16 cellular contexts compared by ENCODE assay signal in the genomic region with DNA sequence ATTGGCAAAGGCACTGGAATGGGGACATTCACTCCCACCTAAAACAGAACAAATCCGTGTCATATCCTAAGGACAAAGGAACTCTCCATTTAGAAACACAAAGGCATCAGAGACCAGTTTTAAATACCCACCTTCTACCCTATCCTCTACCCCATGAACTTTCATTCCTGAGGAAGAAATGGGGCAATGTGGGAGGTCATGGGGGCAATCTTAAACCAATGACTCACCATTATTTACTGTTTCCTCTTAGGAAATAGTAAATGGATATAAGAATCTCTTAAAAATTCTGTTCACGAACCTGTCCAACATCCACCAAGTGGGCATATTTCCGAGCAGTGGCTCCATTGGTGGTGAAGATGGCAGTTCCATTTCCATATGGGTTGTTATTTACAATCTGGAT. TPM values are rescaled to one million over a fixed set of nuclear protein-coding genes. Genes with fewer than 3 reads are reported as not detected.
A peak's percentile ranks its signal among the peaks of the same experiment; 100 is the strongest.
DNase-seq lines count a peak whose midpoint lies in the region; FAIRE-seq and TF ChIP-seq lines count a peak whose summit lies in the region.
"Had no signal": no experiment of that assay in that cellular context is flagged by ENCODE, and none has a peak within 500 bp of the region (broad histone marks: within the 10 kb centered on the region; RNA-seq: fewer than 3 reads in every experiment).

No MANE protein-coding gene starts in this region.

- no peaks in the 10 kb centered on the region for H3K79me2 ChIP-seq in ACC112 (ENCODE audit: control insufficient read depth, insufficient read depth, low read length, unreplicated experiment)

- peaks cover 40% of the 10 kb centered on the region for H3K4me1 ChIP-seq in ACC112 (ENCODE audit: control insufficient read depth, insufficient read depth, low read length, unreplicated experiment)
- H3K4me1 ChIP-seq: Peyer's patch had no signal

- H3K36me3 ChIP-seq in ACC112 (ENCODE audit: insufficient read depth, low read length): no peaks in the 10 kb centered on the region

- peak; percentile 40 for FAIRE-seq in HTR-8/SVneo (lab: Jason Lieb, UNC)
- FAIRE-seq: GM19239 had no signal

- no peaks in the 10 kb centered on the region for H3K27me3 ChIP-seq in ACC112 (ENCODE audit: insufficient read depth, low read length)
- H3K27me3 ChIP-seq: Peyer's patch had no signal

- peak overlapping the region; percentile 9; the same call in 1 of the 2 replicates for H3K4me3 ChIP-seq in ACC112 (ENCODE audit: low read depth, low read length)
- no peak overlapping the region for H3K4me3 ChIP-seq in fibroblast of villous mesenchyme (ENCODE audit: low read depth, low read length)
- H3K4me3 ChIP-seq: Peyer's patch, SK-N-MC had no signal

- no peak overlapping the region for H2AFZ ChIP-seq in ACC112 (ENCODE audit: low read length, unreplicated experiment)

- peak overlapping the region; percentile 68 for H3K27ac ChIP-seq in ACC112 (ENCODE audit: low read depth, low read length)
- H3K27ac ChIP-seq: C4-2B, Peyer's patch, SK-N-MC had no signal

- no peak for DNase-seq in HTR-8/SVneo (ENCODE audit: insufficient read length, low spot score)
- DNase-seq in amniotic epithelial cell (ENCODE audit: low read depth): peak; percentile 63
- DNase-seq in fibroblast of villous mesenchyme (ENCODE audit: low read depth): peak; percentile 76
- no peak for DNase-seq in ureter (ENCODE audit: low spot score)
- no peak for DNase-seq in medulla oblongata (ENCODE audit: extremely low spot score)
- DNase-seq in HPDE6-E6E7 (ENCODE audit: extremely low spot score): no peak
- DNase-seq: NCI-H1092, NCI-H146, NCI-H2081, NCI-H524, Peyer's patch, Right ventricle myocardium superior had no signal

- no peak for TF ChIP-seq CTCF in fibroblast of villous mesenchyme (IDR thresholded peaks at IDR 0.05; ENCODE audit: insufficient read depth, low read depth, low read length)

RNA-seq across cellular contexts. Expression of gene ALDH6A1, which starts 19.4 kb away (rescaled TPM):
- total RNA-seq in fibroblast of villous mesenchyme (10.6 and 16.0 TPM in 2 replicates), ureter (31.7 TPM)

RNA-seq across cellular contexts. Expression of gene LIN52, which starts 19.9 kb away (rescaled TPM):
- total RNA-seq in fibroblast of villous mesenchyme (10.0 and 11.2 TPM in 2 replicates), ureter (14.0 TPM)

RNA-seq across cellular contexts. Expression of gene BBOF1, which starts 45.7 kb away (rescaled TPM):
- 8.2 and 11.9 TPM in 2 replicates for total RNA-seq in fibroblast of villous mesenchyme
- 7.5 TPM for total RNA-seq in ureter

RNA-seq across cellular contexts. Expression of gene ENTPD5, which starts 45.8 kb away (rescaled TPM):
- 13.0 and 13.2 TPM in 2 replicates for total RNA-seq in fibroblast of villous mesenchyme
- total RNA-seq in ureter: 55.4 TPM

Comparison
In these comparisons a context has a peak if more than half of its experiments do, and no peak if none do; other contexts are left out.
1. DNase-seq: peak in amniotic epithelial cell (single experiment) and fibroblast of villous mesenchyme (single experiment); none in HTR-8/SVneo (single experiment), ureter (single experiment), medulla oblongata (single experiment) and HPDE6-E6E7 (single experiment).